9 cellular contexts compared by ENCODE assay signal in the genomic region with DNA sequence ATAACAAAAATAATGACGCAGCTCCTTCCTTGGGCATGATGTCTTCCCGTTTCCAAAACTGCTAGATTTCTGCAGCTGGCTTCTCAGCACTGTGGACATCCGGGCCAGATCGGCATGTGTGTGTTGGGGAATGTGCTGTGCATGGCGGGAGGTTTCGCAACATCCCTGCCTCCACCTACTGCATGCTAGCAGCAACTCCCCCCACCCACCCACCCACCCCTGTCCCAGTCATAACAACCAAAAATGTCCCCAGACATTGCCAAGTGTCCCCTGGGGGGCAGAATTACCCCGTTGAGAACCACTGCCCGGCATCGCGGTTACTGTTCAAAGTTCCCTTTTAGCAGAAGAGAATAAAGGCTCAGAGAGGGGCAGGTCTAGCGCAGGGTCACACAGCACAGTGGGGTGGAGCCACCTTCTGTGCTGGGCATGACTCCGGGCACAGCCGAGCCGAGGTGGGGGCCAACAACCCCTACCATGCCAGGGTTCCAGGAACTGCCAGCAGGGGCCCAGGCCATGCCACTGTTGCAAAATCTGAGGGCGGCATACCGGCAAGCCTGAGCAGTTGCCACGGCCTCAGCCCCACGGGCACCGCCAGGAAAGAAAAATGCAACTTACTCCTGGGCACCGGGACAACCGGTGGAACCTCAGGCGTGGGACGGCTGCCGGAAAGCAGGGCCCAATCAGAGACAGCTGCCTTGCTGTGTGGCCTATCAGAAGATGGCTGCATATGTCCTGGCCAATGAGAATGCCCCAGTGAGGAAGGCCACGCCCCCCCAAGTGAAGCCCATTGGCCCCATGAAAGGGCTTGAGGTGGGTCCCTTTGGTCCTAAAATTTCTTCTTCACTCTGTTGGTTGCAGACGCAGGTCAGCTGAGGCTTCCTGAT. TPM values are rescaled to one million over a fixed set of nuclear protein-coding genes. Genes with fewer than 3 reads are reported as not detected.
DNase-seq lines count a peak whose midpoint lies in the region; ATAC-seq, FAIRE-seq and TF ChIP-seq lines count a peak whose summit lies in the region.
"Had no signal": no experiment of that assay in that cellular context is flagged by ENCODE, and none has a peak within 500 bp of the region (broad histone marks: within the 10 kb centered on the region; RNA-seq: fewer than 3 reads in every experiment).

No MANE protein-coding gene starts in this region.

- FAIRE-seq in kidney (lab: Jason Lieb, UNC), result no peak
- FAIRE-seq: islet of Langerhans had no signal

- intact Hi-C loops in kidney (cut with DNase I), result loop anchor here (10.0 kb wide), 1 partner anchor 91 kb away; no protein-coding TSS in a partner anchor

- peak overlapping the region; percentile 40 to 79 (median 71); a peak in 19 of 22 replicates for H3K4me2 ChIP-seq in BLaER1 treated with 17β-estradiol and CSF1 and Interleukin-3, amounts not matched to agents 10 nM and 100 nM

- peak; percentile 56 for DNase-seq in SK-MEL-5 (ENCODE audit: low read depth, low spot score)
- DNase-seq in T47D (ENCODE audit: low read depth in 1 of 2, low spot score in 1 of 2), result peak; percentile 91 to 96
- DNase-seq in kidney, result peak; percentile 95
- peak; percentile 62 for DNase-seq in stimulated activated naive B cell treated with anti-CD40 and anti-IgM and Interleukin-4, amounts not matched to agents 10 μg/mL and 1 μg/mL and 100 μg/mL, for 72 hours
- DNase-seq in NCI-H2227 (lab: John Stamatoyannopoulos, UW; ENCODE audit: unreplicated experiment), result no peak
- DNase-seq in NCI-H1105 treated with DMSO at 0.1 percent for 48 hours (lab: John Stamatoyannopoulos, UW), result no peak

- peaks cover 7 to 14% of the 10 kb centered on the region in 2 donors for H3K27me3 Mint-ChIP-seq in stimulated activated naive B cell treated with anti-CD40 and anti-IgM and Interleukin-4, amounts not matched to agents 10 μg/mL and 1 μg/mL and 100 μg/mL, for 72 hours

- ATAC-seq in stimulated activated naive B cell treated with anti-CD40 and anti-IgM and Interleukin-4, amounts not matched to agents 10 μg/mL and 1 μg/mL and 100 μg/mL, for 72 hours (replicated peaks), result peak; percentile 83 to 89

- no peaks in the 10 kb centered on the region for H3K36me3 Mint-ChIP-seq in stimulated activated naive B cell treated with anti-CD40 and anti-IgM and Interleukin-4, amounts not matched to agents 10 μg/mL and 1 μg/mL and 100 μg/mL, for 72 hours

- peaks cover 14 to 66% (median 48%) of the 10 kb centered on the region in 10 experiments for H3K4me1 ChIP-seq in BLaER1 treated with 17β-estradiol and CSF1 and Interleukin-3, amounts not matched to agents 10 nM and 100 nM
- H3K4me1 ChIP-seq in HEK293 (ENCODE audit: control insufficient read depth, insufficient read depth, low read length) (no peaks in the 10 kb centered on the region), kidney (ENCODE audit: control insufficient read depth in 1 of 2, insufficient read depth in 1 of 2, low read depth in 1 of 2, low read length in 2 of 2) (peaks cover 0 to 6% of the 10 kb centered on the region in 2 donors)

- in situ Hi-C loops in SK-MEL-5 (cut with HindIII; ENCODE audit: low pct_unique_long_range_greater_than_20kb, low sequenced_read_pairs) (no loop called here), T47D (cut with HindIII; ENCODE audit: low pct_unique_long_range_greater_than_20kb, low sequenced_read_pairs) (no loop called here)

- H3K4me3 ChIP-seq in BLaER1 treated with 17β-estradiol and CSF1 and Interleukin-3, amounts not matched to agents 10 nM and 100 nM, result no peak overlapping the region
- H3K4me3 ChIP-seq in HEK293 (ENCODE audit: low read depth, low read length) (no peak overlapping the region), kidney (ENCODE audit: low read length in 2 of 2) (peak overlapping the region in 1 of 2 donors; percentile 48)

- no peaks in the 10 kb centered on the region for H3K27me3 ChIP-seq in BLaER1 treated with 17β-estradiol and CSF1 and Interleukin-3, amounts not matched to agents 10 nM and 100 nM

- TF ChIP-seq CTCF in HEK293 (tag by site-specific recombination; IDR thresholded peaks at IDR 0.05) (no peak), kidney (IDR thresholded peaks at IDR 0.05; ENCODE audit: borderline replicate concordance, extremely low read depth, insufficient read depth) (no peak)

- H3K9ac ChIP-seq in BLaER1 treated with 17β-estradiol and CSF1 and Interleukin-3, amounts not matched to agents 10 nM and 100 nM, result peak overlapping the region in 9 of 11 experiments; percentile 24 to 72 (median 58); a peak in 11 of 22 replicates
- no peak overlapping the region for H3K9ac ChIP-seq in kidney (ENCODE audit: low read length in 2 of 2)

- H4K20me1 ChIP-seq in BLaER1 treated with 17β-estradiol and CSF1 and Interleukin-3, amounts not matched to agents 10 nM and 100 nM, result no peaks in the 10 kb centered on the region

- H3K27ac Mint-ChIP-seq in stimulated activated naive B cell treated with anti-CD40 and anti-IgM and Interleukin-4, amounts not matched to agents 10 μg/mL and 1 μg/mL and 100 μg/mL, for 72 hours, result no peak overlapping the region

- no peaks in the 10 kb centered on the region for H3K36me3 ChIP-seq in BLaER1 treated with 17β-estradiol and CSF1 and Interleukin-3, amounts not matched to agents 10 nM and 100 nM
- H3K36me3 ChIP-seq in HEK293 (ENCODE audit: control insufficient read depth in 2 of 2, insufficient read depth in 1 of 2, low read length in 2 of 2), result no peaks in the 10 kb centered on the region
- no peaks in the 10 kb centered on the region for H3K36me3 ChIP-seq in kidney (ENCODE audit: control insufficient read depth in 1 of 2, insufficient read depth in 2 of 2, low read length in 2 of 2)

- H3K27ac ChIP-seq in BLaER1 treated with 17β-estradiol and CSF1 and Interleukin-3, amounts not matched to agents 10 nM and 100 nM, result peak overlapping the region in 9 of 11 experiments; percentile 64 to 83 (median 77); a peak in 18 of 22 replicates
- H3K27ac ChIP-seq in HEK293 (ENCODE audit: extremely low read depth, low read depth, low read length) (no peak overlapping the region), kidney (ENCODE audit: low read depth in 2 of 2, low read length in 2 of 2) (peak overlapping the region; percentile 32 to 82)

- H3K9me3 ChIP-seq in BLaER1 treated with 17β-estradiol and CSF1 and Interleukin-3, amounts not matched to agents 10 nM and 100 nM (replicated peaks in 1 of 11), result no peaks in the 10 kb centered on the region
- no peaks in the 10 kb centered on the region for H3K9me3 ChIP-seq in HEK293 (ENCODE audit: control insufficient read depth, insufficient read depth, low read depth, low read length)
- no peaks in the 10 kb centered on the region for H3K9me3 ChIP-seq in kidney (ENCODE audit: control insufficient read depth in 1 of 2, low read length in 2 of 2)

- H3K4me3 Mint-ChIP-seq in stimulated activated naive B cell treated with anti-CD40 and anti-IgM and Interleukin-4, amounts not matched to agents 10 μg/mL and 1 μg/mL and 100 μg/mL, for 72 hours, result no peak overlapping the region

- H3K9me3 Mint-ChIP-seq in stimulated activated naive B cell treated with anti-CD40 and anti-IgM and Interleukin-4, amounts not matched to agents 10 μg/mL and 1 μg/mL and 100 μg/mL, for 72 hours, result no peaks in the 10 kb centered on the region

- POLR2A ChIA-PET in HEK293 (lab: Yijun Ruan, JAX), result no interaction called here

- CTCF ChIA-PET in HEK293 (lab: Yijun Ruan, JAX), result interaction anchor here (1.2 to 1.7 kb wide), 3 partner anchors 85 to 129 kb away, joined by 3 to 5 read pairs (median 4); no protein-coding TSS in a partner anchor

- H3K4me1 Mint-ChIP-seq in stimulated activated naive B cell treated with anti-CD40 and anti-IgM and Interleukin-4, amounts not matched to agents 10 μg/mL and 1 μg/mL and 100 μg/mL, for 72 hours, result peaks cover 2% of the 10 kb centered on the region in 2 donors

TF ChIP-seq in HEK293, 187 proteins besides CTCF, POLR2A, EP300 and RAD21 (continues in another document):
- TF ChIP-seq HOXC10 (CRISPR knock-in tag; IDR thresholded peaks at IDR 0.05) (no peak), SP2 (tag by site-specific recombination; IDR thresholded peaks at IDR 0.05) (peak; percentile 90), ZNF423 (tag by site-specific recombination; IDR thresholded peaks at IDR 0.05) (no peak), ZNF248 (tag by site-specific recombination; IDR thresholded peaks at IDR 0.05) (no peak), ZNF596 (tag by site-specific recombination; IDR thresholded peaks at IDR 0.05) (no peak)
- TF ChIP-seq, protein P1, sequence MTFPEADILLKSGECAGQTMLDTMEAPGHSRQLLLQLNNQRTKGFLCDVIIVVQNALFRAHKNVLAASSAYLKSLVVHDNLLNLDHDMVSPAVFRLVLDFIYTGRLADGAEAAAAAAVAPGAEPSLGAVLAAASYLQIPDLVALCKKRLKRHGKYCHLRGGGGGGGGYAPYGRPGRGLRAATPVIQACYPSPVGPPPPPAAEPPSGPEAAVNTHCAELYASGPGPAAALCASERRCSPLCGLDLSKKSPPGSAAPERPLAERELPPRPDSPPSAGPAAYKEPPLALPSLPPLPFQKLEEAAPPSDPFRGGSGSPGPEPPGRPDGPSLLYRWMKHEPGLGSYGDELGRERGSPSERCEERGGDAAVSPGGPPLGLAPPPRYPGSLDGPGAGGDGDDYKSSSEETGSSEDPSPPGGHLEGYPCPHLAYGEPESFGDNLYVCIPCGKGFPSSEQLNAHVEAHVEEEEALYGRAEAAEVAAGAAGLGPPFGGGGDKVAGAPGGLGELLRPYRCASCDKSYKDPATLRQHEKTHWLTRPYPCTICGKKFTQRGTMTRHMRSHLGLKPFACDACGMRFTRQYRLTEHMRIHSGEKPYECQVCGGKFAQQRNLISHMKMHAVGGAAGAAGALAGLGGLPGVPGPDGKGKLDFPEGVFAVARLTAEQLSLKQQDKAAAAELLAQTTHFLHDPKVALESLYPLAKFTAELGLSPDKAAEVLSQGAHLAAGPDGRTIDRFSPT (tag by site-specific recombination; IDR thresholded peaks at IDR 0.05), result 0 out of 2 replicates have a peak, but pooled peaks have one; percentile 19
- TF ChIP-seq, protein P2, sequence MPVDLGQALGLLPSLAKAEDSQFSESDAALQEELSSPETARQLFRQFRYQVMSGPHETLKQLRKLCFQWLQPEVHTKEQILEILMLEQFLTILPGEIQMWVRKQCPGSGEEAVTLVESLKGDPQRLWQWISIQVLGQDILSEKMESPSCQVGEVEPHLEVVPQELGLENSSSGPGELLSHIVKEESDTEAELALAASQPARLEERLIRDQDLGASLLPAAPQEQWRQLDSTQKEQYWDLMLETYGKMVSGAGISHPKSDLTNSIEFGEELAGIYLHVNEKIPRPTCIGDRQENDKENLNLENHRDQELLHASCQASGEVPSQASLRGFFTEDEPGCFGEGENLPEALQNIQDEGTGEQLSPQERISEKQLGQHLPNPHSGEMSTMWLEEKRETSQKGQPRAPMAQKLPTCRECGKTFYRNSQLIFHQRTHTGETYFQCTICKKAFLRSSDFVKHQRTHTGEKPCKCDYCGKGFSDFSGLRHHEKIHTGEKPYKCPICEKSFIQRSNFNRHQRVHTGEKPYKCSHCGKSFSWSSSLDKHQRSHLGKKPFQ (tag by site-specific recombination; IDR thresholded peaks at IDR 0.05), result no peak

RNA-seq across cellular contexts. Expression of a gene that starts 22.5 kb away (rescaled TPM):
- 4.8 and 5.8 TPM in 2 replicates for total RNA-seq in SK-MEL-5 (2014; rRNA removed; shearing (Covaris generic))
- 24.4 and 27.1 TPM in 2 replicates for polyA plus RNA-seq in SK-MEL-5 (2015; cell fraction: cytosol; rRNA removed)
- 4.1 and 4.8 TPM in 2 replicates for polyA plus RNA-seq in SK-MEL-5 (2015; cell fraction: nucleus; rRNA removed)
- 173 TPM for total RNA-seq in kidney
- polyA plus RNA-seq in kidney (ENCODE audit: insufficient read depth, low read depth, low replicate concordance), result 20.3 TPM

Comparison
In these comparisons a context has a peak if more than half of its experiments do, and no peak if none do; other contexts are left out.
1. H3K9ac ChIP-seq: peak in BLaER1 treated with 17β-estradiol and CSF1 and Interleukin-3, amounts not matched to agents 10 nM and 100 nM (9 of 11); none in kidney (0 of 2).
2. DNase-seq: peak in SK-MEL-5 (single experiment), T47D (2 of 2), kidney (single experiment) and stimulated activated naive B cell treated with anti-CD40 and anti-IgM and Interleukin-4, amounts not matched to agents 10 μg/mL and 1 μg/mL and 100 μg/mL, for 72 hours (single experiment); none in NCI-H2227 (single experiment) and NCI-H1105 treated with DMSO at 0.1 percent for 48 hours (single experiment).
3. RNA of a gene that starts 22.5 kb away (total RNA-seq): 173 TPM in kidney (single experiment); 4.8 to 5.8 TPM in SK-MEL-5; every median in the first group is over 10 times any median in the second.